Comparison of ENCODE assay signal across 1 cellular context in the genomic region with DNA sequence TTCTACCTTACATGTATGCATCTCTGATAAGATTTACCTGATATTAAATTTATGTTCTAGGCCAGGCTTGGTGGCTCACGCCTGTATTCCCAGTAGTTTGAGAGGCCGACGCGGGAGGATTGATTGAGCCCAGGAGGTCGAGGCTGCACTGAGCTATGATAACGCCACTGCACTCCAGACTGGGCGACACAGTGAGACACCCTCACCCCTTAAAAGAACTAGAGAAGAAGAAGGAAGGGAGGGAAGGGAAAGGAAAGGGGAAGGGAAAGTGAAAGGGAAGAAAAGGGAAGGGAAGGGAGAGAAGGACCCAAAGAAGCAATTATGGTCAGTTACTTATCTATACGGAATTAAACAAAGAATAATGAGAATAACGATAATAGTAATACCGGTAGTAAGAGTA.
TF ChIP-seq lines count a peak whose summit lies in the region.

No MANE protein-coding gene starts in this region.

TF ChIP-seq in SK-N-SH treated with all-trans-retinoic acid at 6 μM for 48 hours, 23 proteins besides CTCF, POLR2A, EP300 and RAD21 (continued from another document):
- TF ChIP-seq, protein P1, sequence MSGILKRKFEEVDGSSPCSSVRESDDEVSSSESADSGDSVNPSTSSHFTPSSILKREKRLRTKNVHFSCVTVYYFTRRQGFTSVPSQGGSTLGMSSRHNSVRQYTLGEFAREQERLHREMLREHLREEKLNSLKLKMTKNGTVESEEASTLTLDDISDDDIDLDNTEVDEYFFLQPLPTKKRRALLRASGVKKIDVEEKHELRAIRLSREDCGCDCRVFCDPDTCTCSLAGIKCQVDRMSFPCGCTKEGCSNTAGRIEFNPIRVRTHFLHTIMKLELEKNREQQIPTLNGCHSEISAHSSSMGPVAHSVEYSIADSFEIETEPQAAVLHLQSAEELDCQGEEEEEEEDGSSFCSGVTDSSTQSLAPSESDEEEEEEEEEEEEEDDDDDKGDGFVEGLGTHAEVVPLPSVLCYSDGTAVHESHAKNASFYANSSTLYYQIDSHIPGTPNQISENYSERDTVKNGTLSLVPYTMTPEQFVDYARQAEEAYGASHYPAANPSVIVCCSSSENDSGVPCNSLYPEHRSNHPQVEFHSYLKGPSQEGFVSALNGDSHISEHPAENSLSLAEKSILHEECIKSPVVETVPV (CRISPR knock-in tag; IDR thresholded peaks at IDR 0.05) = no peak
- TF ChIP-seq RARB (CRISPR knock-in tag; IDR thresholded peaks at IDR 0.05) = no peak
